In the genomic region with DNA sequence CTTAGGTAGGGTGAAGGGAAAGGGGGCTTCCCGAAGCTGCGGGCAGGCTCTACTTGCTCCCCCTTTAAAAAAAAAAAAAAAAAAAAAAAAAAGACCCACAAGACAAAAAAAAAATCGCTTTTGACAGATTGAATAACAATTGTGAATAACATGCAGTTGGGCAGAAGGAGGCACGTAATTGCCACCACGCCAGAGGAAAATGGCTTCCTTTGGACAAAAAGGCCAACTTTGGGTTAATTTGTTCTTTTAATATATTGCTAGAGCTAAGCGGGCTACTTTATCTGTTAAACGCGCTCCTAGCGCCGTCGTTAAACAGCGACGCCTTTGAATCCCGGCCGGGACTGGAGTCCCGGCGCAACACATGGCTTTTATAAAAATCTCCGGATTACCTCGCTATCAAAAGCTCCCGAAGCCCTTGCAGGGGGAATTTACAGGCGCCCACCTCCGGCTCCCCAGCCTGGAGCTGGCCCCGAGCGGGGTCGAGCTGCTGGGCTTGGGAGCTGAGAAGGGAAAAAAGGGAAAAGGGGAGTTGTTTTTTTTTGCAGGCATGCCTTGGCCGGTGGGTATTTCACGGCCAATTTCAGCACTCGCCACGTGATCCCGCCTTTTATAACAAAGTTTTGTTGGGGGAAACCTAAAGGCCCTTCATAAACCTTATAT, we compare ENCODE assay signal across 9 cellular contexts. TPM values are rescaled to one million over a fixed set of nuclear protein-coding genes. Genes with fewer than 3 reads are reported as not detected.
DNase-seq lines count a peak whose midpoint lies in the region; ATAC-seq and TF ChIP-seq lines count a peak whose summit lies in the region.
"Had no signal": no experiment of that assay in that cellular context is flagged by ENCODE, and none has a peak within 500 bp of the region (broad histone marks: within the 10 kb centered on the region; RNA-seq: fewer than 3 reads in every experiment).

No MANE protein-coding gene starts in this region.

- no peak for TF ChIP-seq RAD21 in neural cell (conservative IDR thresholded peaks at IDR 0.05)

- intact Hi-C loops in CD8-positive, alpha-beta T cell (cut with DNase I, micrococcal nuclease): loop anchor here (1.0 to 2.0 kb wide), 2 partner anchors 11 to 15 kb away; no protein-coding TSS in a partner anchor
- intact Hi-C loops in MCF 10A (cut with micrococcal nuclease): no loop called here

- peaks cover 79% of the 10 kb centered on the region for H3K27me3 Mint-ChIP-seq in CD8-positive, alpha-beta T cell (ENCODE audit: low read depth)
- H3K27me3 Mint-ChIP-seq in MCF 10A (ENCODE audit: insufficient read depth, unreplicated experiment): no peaks in the 10 kb centered on the region

- no peak overlapping the region for H3K9ac ChIP-seq in neural cell (ENCODE audit: low read length)

- no peaks in the 10 kb centered on the region for H3K36me3 ChIP-seq in CD8-positive, alpha-beta T cell (ENCODE audit: insufficient read depth, low read length)
- no peaks in the 10 kb centered on the region for H3K36me3 ChIP-seq in neural cell (ENCODE audit: insufficient read depth, low read length)

- DNase-seq in CD8-positive, alpha-beta T cell: no peak
- peak; percentile 55 for DNase-seq in LHCN-M2 (ENCODE audit: low read depth)
- DNase-seq in MCF 10A (ENCODE audit: unreplicated experiment): no peak
- no peak for DNase-seq in NCI-H187 treated with DMSO at 0.1 percent for 48 hours (lab: John Stamatoyannopoulos, UW)
- DNase-seq in amygdala (lab: John Stamatoyannopoulos, UW): no peak

- H3K9me3 Mint-ChIP-seq in CD8-positive, alpha-beta T cell: no peaks in the 10 kb centered on the region
- no peaks in the 10 kb centered on the region for H3K9me3 Mint-ChIP-seq in MCF 10A (ENCODE audit: unreplicated experiment)

- no peak overlapping the region for H3K4me3 ChIP-seq in CD8-positive, alpha-beta T cell (ENCODE audit: low read depth, low read length)
- no peak overlapping the region for H3K4me3 ChIP-seq in neural cell (ENCODE audit: low read length)

- no peaks in the 10 kb centered on the region for H3F3A ChIP-seq in neural cell (ENCODE audit: insufficient read depth, low read length, poor library complexity, severe bottlenecking)

- no peaks in the 10 kb centered on the region for H3K9me2 ChIP-seq in neural cell (ENCODE audit: insufficient read depth, low read length)

- H3K36me3 Mint-ChIP-seq in CD8-positive, alpha-beta T cell: no peaks in the 10 kb centered on the region
- no peaks in the 10 kb centered on the region for H3K36me3 Mint-ChIP-seq in MCF 10A (ENCODE audit: insufficient read depth, unreplicated experiment)

- CTCF ChIA-PET in CD8-positive, alpha-beta T cell (lab: Charles Lee): interaction anchor here (1.0 to 3.3 kb wide), 6 partner anchors 12 to 33 kb away, joined by 3 to 10 read pairs (median 6); no protein-coding TSS in a partner anchor
- CTCF ChIA-PET in MCF 10A (lab: Yijun Ruan, JAX): interaction anchor here (0.6 to 2.6 kb wide), 2 partner anchors 12 to 200 kb away, joined by 3 to 8 read pairs; no protein-coding TSS in a partner anchor

- no peaks in the 10 kb centered on the region for H3K79me2 ChIP-seq in neural cell (replicated peaks; ENCODE audit: insufficient read depth, low read length)

- TF ChIP-seq CTCF in CD8-positive, alpha-beta T cell (IDR thresholded peaks at IDR 0.05): no peak
- TF ChIP-seq CTCF in MCF 10A (IDR thresholded peaks at IDR 0.05; ENCODE audit: unreplicated experiment) (no peak), neural cell (IDR thresholded peaks at IDR 0.05; ENCODE audit: poor library complexity, severe bottlenecking) (no peak)

- peaks cover 55% of the 10 kb centered on the region for H3K4me1 Mint-ChIP-seq in CD8-positive, alpha-beta T cell (ENCODE audit: low read depth)
- peaks cover 14% of the 10 kb centered on the region for H3K4me1 Mint-ChIP-seq in MCF 10A (ENCODE audit: insufficient read depth, unreplicated experiment)

- H2AFZ ChIP-seq in neural cell (ENCODE audit: low read depth, low read length): no peak overlapping the region

- POLR2A ChIA-PET in CD8-positive, alpha-beta T cell (lab: Charles Lee): interaction anchor here (1.0 to 1.3 kb wide), 3 partner anchors 11 to 16 kb away, joined by 3 read pairs; no protein-coding TSS in a partner anchor
- POLR2A ChIA-PET in MCF 10A (lab: Yijun Ruan, JAX): no interaction called here

- TF ChIP-seq EP300 in neural cell (conservative IDR thresholded peaks at IDR 0.05; ENCODE audit: poor library complexity, severe bottlenecking): no peak

- H3K4me2 ChIP-seq in neural cell (ENCODE audit: low read length): no peak overlapping the region

- H3K27ac ChIP-seq in CD8-positive, alpha-beta T cell (ENCODE audit: low read depth, low read length): no peak overlapping the region
- H3K27ac ChIP-seq in neural cell (ENCODE audit: low read length): no peak overlapping the region

- H3K27ac Mint-ChIP-seq in CD8-positive, alpha-beta T cell: no peak overlapping the region
- no peak overlapping the region for H3K27ac Mint-ChIP-seq in MCF 10A (ENCODE audit: low read depth, unreplicated experiment)

- H3K4me1 ChIP-seq in CD8-positive, alpha-beta T cell (ENCODE audit: insufficient read depth, low read length): peaks cover 49% of the 10 kb centered on the region

- peak overlapping the region; percentile 76 for H3K4me3 Mint-ChIP-seq in CD8-positive, alpha-beta T cell
- H3K4me3 Mint-ChIP-seq in MCF 10A (ENCODE audit: unreplicated experiment): peak overlapping the region; percentile 70

- H3K27me3 ChIP-seq in CD8-positive, alpha-beta T cell (ENCODE audit: insufficient read depth, low read length): peaks cover 90% of the 10 kb centered on the region
- peaks cover 100% of the 10 kb centered on the region for H3K27me3 ChIP-seq in neural cell (ENCODE audit: insufficient read depth, low read depth, low read length)

- no peaks in the 10 kb centered on the region for H4K20me1 ChIP-seq in neural cell (ENCODE audit: insufficient read depth)

- ATAC-seq in CD8-positive, alpha-beta T cell: no peak
- ATAC-seq in esophagus mucosa (no peak), HG02885 (IDR thresholded peaks at IDR 0.05; ENCODE audit: poor library complexity, unreplicated experiment) (no peak)

- H3K9me3 ChIP-seq in CD8-positive, alpha-beta T cell (ENCODE audit: low read length): no peaks in the 10 kb centered on the region
- H3K9me3 ChIP-seq in neural cell (ENCODE audit: low read length): peaks cover 14% of the 10 kb centered on the region

- BruUV-seq in MCF 10A (replicated peaks; lab: Mats Ljungman, UMichigan): no TSS peak

TF ChIP-seq in neural cell, 6 proteins besides CTCF, POLR2A, EP300 and RAD21:
- TF ChIP-seq, protein P1, sequence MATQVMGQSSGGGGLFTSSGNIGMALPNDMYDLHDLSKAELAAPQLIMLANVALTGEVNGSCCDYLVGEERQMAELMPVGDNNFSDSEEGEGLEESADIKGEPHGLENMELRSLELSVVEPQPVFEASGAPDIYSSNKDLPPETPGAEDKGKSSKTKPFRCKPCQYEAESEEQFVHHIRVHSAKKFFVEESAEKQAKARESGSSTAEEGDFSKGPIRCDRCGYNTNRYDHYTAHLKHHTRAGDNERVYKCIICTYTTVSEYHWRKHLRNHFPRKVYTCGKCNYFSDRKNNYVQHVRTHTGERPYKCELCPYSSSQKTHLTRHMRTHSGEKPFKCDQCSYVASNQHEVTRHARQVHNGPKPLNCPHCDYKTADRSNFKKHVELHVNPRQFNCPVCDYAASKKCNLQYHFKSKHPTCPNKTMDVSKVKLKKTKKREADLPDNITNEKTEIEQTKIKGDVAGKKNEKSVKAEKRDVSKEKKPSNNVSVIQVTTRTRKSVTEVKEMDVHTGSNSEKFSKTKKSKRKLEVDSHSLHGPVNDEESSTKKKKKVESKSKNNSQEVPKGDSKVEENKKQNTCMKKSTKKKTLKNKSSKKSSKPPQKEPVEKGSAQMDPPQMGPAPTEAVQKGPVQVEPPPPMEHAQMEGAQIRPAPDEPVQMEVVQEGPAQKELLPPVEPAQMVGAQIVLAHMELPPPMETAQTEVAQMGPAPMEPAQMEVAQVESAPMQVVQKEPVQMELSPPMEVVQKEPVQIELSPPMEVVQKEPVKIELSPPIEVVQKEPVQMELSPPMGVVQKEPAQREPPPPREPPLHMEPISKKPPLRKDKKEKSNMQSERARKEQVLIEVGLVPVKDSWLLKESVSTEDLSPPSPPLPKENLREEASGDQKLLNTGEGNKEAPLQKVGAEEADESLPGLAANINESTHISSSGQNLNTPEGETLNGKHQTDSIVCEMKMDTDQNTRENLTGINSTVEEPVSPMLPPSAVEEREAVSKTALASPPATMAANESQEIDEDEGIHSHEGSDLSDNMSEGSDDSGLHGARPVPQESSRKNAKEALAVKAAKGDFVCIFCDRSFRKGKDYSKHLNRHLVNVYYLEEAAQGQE (IDR thresholded peaks at IDR 0.05; ENCODE audit: borderline replicate concordance): no peak
- TF ChIP-seq TAF1 (IDR thresholded peaks at IDR 0.05; ENCODE audit: low read depth) (no peak), EZH2 (IDR thresholded peaks at IDR 0.05; ENCODE audit: borderline replicate concordance, insufficient read depth, low read length, poor library complexity, severe bottlenecking) (peak; percentile 84)

RNA-seq across cellular contexts. Expression of gene HOXA11, which starts 1.2 kb away (rescaled TPM):
- total RNA-seq in CD8-positive, alpha-beta T cell: not detected
- total RNA-seq in LHCN-M2 (2014; rRNA removed): 3.9 and 4.0 TPM in 2 replicates
- 0.94 TPM for polyA plus RNA-seq in LHCN-M2 (2012)
- 0.29 and 0.84 TPM in 2 replicates for total RNA-seq in MCF 10A (2022)
- polyA plus RNA-seq in neural cell: not detected in 2 replicates
- polyA minus RNA-seq in neural cell: not detected in 2 replicates
- total RNA-seq in esophagus mucosa: not detected
- polyA plus RNA-seq: esophagus had no signal

RNA-seq across cellular contexts. Expression of gene HOXA10, which starts 9.7 kb away (rescaled TPM):
- total RNA-seq in CD8-positive, alpha-beta T cell: not detected
- total RNA-seq in LHCN-M2 (2014; rRNA removed) (12.8 and 13.2 TPM in 2 replicates), MCF 10A (2022) (3.9 and 5.6 TPM in 2 replicates), esophagus mucosa (1.1 TPM)
- 6.9 TPM for polyA plus RNA-seq in LHCN-M2 (2012)
- not detected in 2 replicates for polyA plus RNA-seq in neural cell
- not detected in 2 replicates for polyA minus RNA-seq in neural cell

RNA-seq across cellular contexts. Expression of gene HOXA13, which starts 16.1 kb away (rescaled TPM):
- not detected for total RNA-seq in CD8-positive, alpha-beta T cell
- total RNA-seq in LHCN-M2 (2014; rRNA removed) (0.06 and 0.11 TPM in 2 replicates), MCF 10A (2022) (not detected in 2 replicates), esophagus mucosa (not detected)
- 0.40 TPM for polyA plus RNA-seq in LHCN-M2 (2012)
- not detected in 2 replicates for polyA plus RNA-seq in neural cell
- not detected in 2 replicates for polyA minus RNA-seq in neural cell
- polyA plus RNA-seq: esophagus had no signal

RNA-seq across cellular contexts. Expression of gene HOXA9, which starts 18.5 kb away (rescaled TPM):
- not detected for total RNA-seq in CD8-positive, alpha-beta T cell
- total RNA-seq in LHCN-M2 (2014; rRNA removed) (8.7 TPM in 2 replicates), MCF 10A (2022) (6.9 and 7.6 TPM in 2 replicates), esophagus mucosa (1.7 TPM)
- 2.0 TPM for polyA plus RNA-seq in LHCN-M2 (2012)
- polyA plus RNA-seq in neural cell: not detected in 2 replicates
- not detected in 2 replicates for polyA minus RNA-seq in neural cell

RNA-seq across cellular contexts. Expression of gene HOXA7, which starts 27.3 kb away (rescaled TPM):
- not detected for total RNA-seq in CD8-positive, alpha-beta T cell
- total RNA-seq in LHCN-M2 (2014; rRNA removed) (4.5 and 8.3 TPM in 2 replicates), MCF 10A (2022) (0.29 and 0.44 TPM in 2 replicates), esophagus mucosa (5.2 TPM)
- 7.0 TPM for polyA plus RNA-seq in LHCN-M2 (2012)
- polyA plus RNA-seq in neural cell: not detected in 2 replicates
- not detected in 2 replicates for polyA minus RNA-seq in neural cell
